ENCODE assay signal across 16 cellular contexts in genomic region chr19:18745931-18746330, GRCh38. TPM values are rescaled to one million over a fixed set of nuclear protein-coding genes. Genes with fewer than 3 reads are reported as not detected.
DNase-seq lines count a peak whose midpoint lies in the region; ATAC-seq, FAIRE-seq and TF ChIP-seq lines count a peak whose summit lies in the region.
"Had no signal": no experiment of that assay in that cellular context is flagged by ENCODE, and none has a peak within 500 bp of the region (broad histone marks: within the 10 kb centered on the region; RNA-seq: fewer than 3 reads in every experiment).

No MANE protein-coding gene starts in this region.

- TF ChIP-seq CTCF in cardiac muscle cell (IDR thresholded peaks at IDR 0.05; ENCODE audit: low read depth, low read length) (no peak), IMR-90 (conservative IDR thresholded peaks at IDR 0.05; ENCODE audit: low read depth, low read length) (no peak), H1 (IDR thresholded peaks at IDR 0.05; ENCODE audit: control extremely low read depth in 1 of 3, insufficient read depth in 1 of 3, low read depth in 1 of 3, low read length in 3 of 3) (no peak)

- H3K27me3 ChIP-seq in cardiac muscle cell = no peaks in the 10 kb centered on the region
- no peaks in the 10 kb centered on the region for H3K27me3 ChIP-seq in IMR-90 (ENCODE audit: control insufficient read depth, insufficient read depth, low read length)
- H3K27me3 ChIP-seq in H1 (replicated peaks in 1 of 4; ENCODE audit: control insufficient read depth in 3 of 4, extremely low read depth in 1 of 4, insufficient read depth in 3 of 4, low read length in 3 of 4) = no peaks in the 10 kb centered on the region; a peak in 1 of 7 replicates
- H3K27me3 ChIP-seq: BLaER1 treated with 17β-estradiol and CSF1 and Interleukin-3, amounts not matched to agents 10 nM and 100 nM had no signal

- H3K4me3 ChIP-seq in cardiac muscle cell = no peak overlapping the region
- no peak overlapping the region for H3K4me3 ChIP-seq in IMR-90 (ENCODE audit: insufficient read depth, low read depth, low read length)
- H3K4me3 ChIP-seq in H1 (ENCODE audit: extremely low read depth in 1 of 4, insufficient read depth in 2 of 4, low read depth in 3 of 4, low read length in 4 of 4) = no peak overlapping the region
- H3K4me3 ChIP-seq: BLaER1 treated with 17β-estradiol and CSF1 and Interleukin-3, amounts not matched to agents 10 nM and 100 nM had no signal

- H3K4me3 Mint-ChIP-seq in natural killer cell treated with Interleukin-12 subunit alpha and Interleukin-12 subunit beta and Interleukin-15 and Interleukin-18, amount 100 ng/mL, for 72 hours = no peak overlapping the region
- H3K4me3 Mint-ChIP-seq: CD4-positive, alpha-beta T cell had no signal

- no peak overlapping the region for H2BK12ac ChIP-seq in H1 (ENCODE audit: low read depth, low read length)

- no peak for FAIRE-seq in H1 (lab: Jason Lieb, UNC)

- peaks cover 45% of the 10 kb centered on the region for H3K4me1 ChIP-seq in cardiac muscle cell (ENCODE audit: low read depth)
- H3K4me1 ChIP-seq in IMR-90 (ENCODE audit: control insufficient read depth, insufficient read depth, low read length) = peaks cover 7% of the 10 kb centered on the region; the same call in 1 of the 2 replicates
- H3K4me1 ChIP-seq in H1 (replicated peaks in 1 of 4; ENCODE audit: control insufficient read depth in 3 of 4, insufficient read depth in 4 of 4, low read length in 3 of 4) = peaks cover 0 to 24% (median 11%) of the 10 kb centered on the region in 4 experiments; a peak in 6 of 7 replicates

- H3K18ac ChIP-seq in IMR-90 (ENCODE audit: low read depth, low read length) (no peak overlapping the region), H1 (ENCODE audit: extremely low read depth, low read length) (no peak overlapping the region)

- H3K27ac Mint-ChIP-seq in natural killer cell treated with Interleukin-12 subunit alpha and Interleukin-12 subunit beta and Interleukin-15 and Interleukin-18, amount 100 ng/mL, for 72 hours = no peak overlapping the region
- H3K27ac Mint-ChIP-seq: CD4-positive, alpha-beta T cell had no signal

- POLR2A ChIA-PET in IMR-90 (lab: Charles Lee; ENCODE audit: unreplicated experiment) = no interaction called here
- POLR2A ChIA-PET in H1 (lab: Charles Lee; ENCODE audit: partially characterized antibody) = interaction anchor here (1.1 to 2.0 kb wide), 2 partner anchors 15 to 27 kb away, joined by 3 to 6 read pairs; no protein-coding TSS in a partner anchor

- H3K9me3 ChIP-seq in cardiac muscle cell (ENCODE audit: low read depth) = no peaks in the 10 kb centered on the region
- H3K9me3 ChIP-seq in IMR-90 (ENCODE audit: control insufficient read depth, insufficient read depth, low read length) = no peaks in the 10 kb centered on the region
- H3K9me3 ChIP-seq in H1 (ENCODE audit: insufficient read depth in 2 of 2, low read depth in 1 of 2, low read length in 1 of 2) = no peaks in the 10 kb centered on the region
- H3K9me3 ChIP-seq: BLaER1 treated with 17β-estradiol and CSF1 and Interleukin-3, amounts not matched to agents 10 nM and 100 nM had no signal

- H4K8ac ChIP-seq in IMR-90 (ENCODE audit: low read depth in 2 of 2, low read length in 2 of 2) (no peak overlapping the region), H1 (ENCODE audit: extremely low read depth, insufficient read depth, low read length) (no peak overlapping the region)

- H3K4ac ChIP-seq in IMR-90 (ENCODE audit: low read depth, low read length) (no peak overlapping the region), H1 (replicated peaks; ENCODE audit: insufficient read length, low read depth, low read length) (no peak overlapping the region)

- no peak overlapping the region for H2BK120ac ChIP-seq in IMR-90 (ENCODE audit: low read depth, low read length)
- no peak overlapping the region for H2BK120ac ChIP-seq in H1 (replicated peaks; ENCODE audit: low read depth, low read length)

- no peaks in the 10 kb centered on the region for H3K27me3 Mint-ChIP-seq in natural killer cell treated with Interleukin-12 subunit alpha and Interleukin-12 subunit beta and Interleukin-15 and Interleukin-18, amount 100 ng/mL, for 72 hours
- H3K27me3 Mint-ChIP-seq: CD4-positive, alpha-beta T cell had no signal

- H3K23me2 ChIP-seq in H1 (ENCODE audit: low read depth, low read length) = no peaks in the 10 kb centered on the region; the same call in 1 of the 2 replicates

- no peak for TF ChIP-seq POLR2A in IMR-90 (IDR thresholded peaks at IDR 0.05; ENCODE audit: low read depth, low read length)
- TF ChIP-seq POLR2A in H1 (IDR thresholded peaks at IDR 0.05; ENCODE audit: control extremely low read depth in 1 of 2, low read depth in 2 of 2, low read length in 2 of 2) = no peak

- H3K56ac ChIP-seq in IMR-90 (ENCODE audit: extremely low read depth, insufficient read depth, low read length) = no peak overlapping the region
- no peak overlapping the region for H3K56ac ChIP-seq in H1 (replicated peaks; ENCODE audit: insufficient read length, low read depth, low read length)

- DNase-seq in cardiac muscle cell (ENCODE audit: low read depth in 1 of 2, low spot score in 1 of 2) (no peak), left ventricle myocardium superior (no peak), IMR-90 (no peak), H1 (ENCODE audit: low read depth in 1 of 2, low spot score in 2 of 2) (no peak), cerebellar nuclear complex (lab: John Stamatoyannopoulos, UW) (no peak)
- DNase-seq in natural killer cell treated with Interleukin-12 subunit alpha and Interleukin-12 subunit beta and Interleukin-15 and Interleukin-18, amount 100 ng/mL, for 72 hours (ENCODE audit: low spot score) = no peak
- DNase-seq: 8988T; ACHN; Calu3; CD4-positive, alpha-beta T cell; DMS 273 treated with DMSO at 0.1 percent for 48 hours; H7 had no signal

- H3K9me3 Mint-ChIP-seq in natural killer cell treated with Interleukin-12 subunit alpha and Interleukin-12 subunit beta and Interleukin-15 and Interleukin-18, amount 100 ng/mL, for 72 hours = no peaks in the 10 kb centered on the region
- H3K9me3 Mint-ChIP-seq: CD4-positive, alpha-beta T cell had no signal

- H3K23ac ChIP-seq in IMR-90 (ENCODE audit: low read depth, low read length) (no peak overlapping the region), H1 (ENCODE audit: insufficient read length) (no peak overlapping the region)

- no peaks in the 10 kb centered on the region for H3K36me3 Mint-ChIP-seq in natural killer cell treated with Interleukin-12 subunit alpha and Interleukin-12 subunit beta and Interleukin-15 and Interleukin-18, amount 100 ng/mL, for 72 hours

- H3K14ac ChIP-seq in IMR-90 (replicated peaks; ENCODE audit: low read depth, low read length) (no peak overlapping the region), H1 (ENCODE audit: insufficient read length) (no peak overlapping the region)

- ATAC-seq in left ventricle myocardium superior (no peak), IMR-90 (ENCODE audit: low read depth) (no peak), HG03039 (IDR thresholded peaks at IDR 0.05; ENCODE audit: unreplicated experiment) (no peak)
- no peak for ATAC-seq in natural killer cell treated with Interleukin-12 subunit alpha and Interleukin-12 subunit beta and Interleukin-15 and Interleukin-18, amount 100 ng/mL, for 72 hours

- CTCF ChIA-PET in IMR-90 (lab: Yijun Ruan, JAX) (no interaction called here), H1 (lab: Charles Lee; ENCODE audit: partially characterized antibody) (interaction anchor here (0.8 to 2.1 kb wide), 3 partner anchors 30 to 158 kb away, joined by 3 to 5 read pairs (median 3); partner anchors contain the start of gene REX1BD)

- H2BK20ac ChIP-seq in IMR-90 (ENCODE audit: low read depth, low read length) = no peak overlapping the region
- H2BK20ac ChIP-seq in H1 (ENCODE audit: low read length) = no peak overlapping the region

- no peak overlapping the region for H2AFZ ChIP-seq in IMR-90 (replicated peaks; ENCODE audit: low read length, poor library complexity)
- no peak overlapping the region for H2AFZ ChIP-seq in H1 (ENCODE audit: low read length)

- no peak overlapping the region for H2BK15ac ChIP-seq in IMR-90 (ENCODE audit: low read depth, low read length)
- H2BK15ac ChIP-seq in H1 (ENCODE audit: low read length) = no peak overlapping the region

- peaks cover 15% of the 10 kb centered on the region for H4K20me1 ChIP-seq in IMR-90 (ENCODE audit: insufficient read depth, low read length)
- peaks cover 3% of the 10 kb centered on the region in 2 experiments for H4K20me1 ChIP-seq in H1 (replicated peaks in 1 of 2; ENCODE audit: control insufficient read depth in 1 of 2, insufficient read depth in 2 of 2, low read length in 2 of 2)

- H3K9ac ChIP-seq in IMR-90 (ENCODE audit: low read depth, low read length) = no peak overlapping the region
- H3K9ac ChIP-seq in H1 (replicated peaks in 1 of 4; ENCODE audit: extremely low read depth in 1 of 4, low read depth in 3 of 4, low read length in 3 of 4) = no peak overlapping the region

- in situ Hi-C loops in IMR-90 (cut with MboI; ENCODE audit: low sequenced_read_pairs) = no loop called here

- H4K91ac ChIP-seq in IMR-90 (ENCODE audit: insufficient read depth, low read depth, low read length) (no peak overlapping the region), H1 (replicated peaks; ENCODE audit: insufficient read length, low read length) (peak overlapping the region; percentile 27)

- 100% methylated on average over 3 of the region's 5 CpGs; no CpG with 5 or more reads in 1 of the 2 experiments for WGBS in IMR-90 (ENCODE audit: extremely low coverage in 2 of 2, insufficient read length in 1 of 2), 2 experiments
- WGBS in H1 (ENCODE audit: extremely low coverage in 1 of 2, insufficient coverage in 1 of 2, insufficient read length in 1 of 2, insufficient replicate concordance in 2 of 2, low coverage in 1 of 2, low lambda C conversion rate in 2 of 2, missing lambda C conversion rate in 1 of 2), 2 experiments = 94% methylated on average over 5 of the region's 5 CpGs; no CpG with 5 or more reads in 1 of the 2 experiments

- peak overlapping the region; percentile 82 for H3K27ac ChIP-seq in cardiac muscle cell
- H3K27ac ChIP-seq in IMR-90 (ENCODE audit: insufficient read depth, low read length) = no peak overlapping the region
- H3K27ac ChIP-seq in H1 (ENCODE audit: low read depth, low read length) = peak overlapping the region; percentile 58; the same call in 1 of the 2 replicates
- H3K27ac ChIP-seq: BLaER1 treated with 17β-estradiol and CSF1 and Interleukin-3, amounts not matched to agents 10 nM and 100 nM had no signal

- H2AK5ac ChIP-seq in IMR-90 (ENCODE audit: low read depth, low read length) (no peak overlapping the region), H1 (ENCODE audit: low read depth, low read length) (no peak overlapping the region)

- H2AK9ac ChIP-seq in IMR-90 (replicated peaks; ENCODE audit: low read depth, low read length, poor library complexity) = peak overlapping the region; percentile 50

- H3K36me3 ChIP-seq in cardiac muscle cell (no peaks in the 10 kb centered on the region), IMR-90 (ENCODE audit: control insufficient read depth, insufficient read depth, low read length) (peaks cover 12% of the 10 kb centered on the region; the same call in 1 of the 2 replicates), H1 (ENCODE audit: control insufficient read depth in 2 of 4, insufficient read depth in 4 of 4, low read length in 3 of 4) (no peaks in the 10 kb centered on the region)

- H3K79me2 ChIP-seq in H1 (ENCODE audit: control insufficient read depth in 1 of 2, insufficient read depth in 2 of 2, low read length in 2 of 2) = no peaks in the 10 kb centered on the region

- intact Hi-C loops in left ventricle myocardium superior (cut with micrococcal nuclease) = no loop called here
- intact Hi-C loops in IMR-90 (cut with micrococcal nuclease) = no loop called here

- no peaks in the 10 kb centered on the region for H3K4me1 Mint-ChIP-seq in natural killer cell treated with Interleukin-12 subunit alpha and Interleukin-12 subunit beta and Interleukin-15 and Interleukin-18, amount 100 ng/mL, for 72 hours (ENCODE audit: low read depth in 2 of 2)

- 0 out of 2 replicates have a peak, but pooled peaks cover 3% of the 10 kb centered on the region for H3K9me1 ChIP-seq in IMR-90 (ENCODE audit: insufficient read depth, low read length)

- TF ChIP-seq EP300 in H1 (IDR thresholded peaks at IDR 0.05; ENCODE audit: borderline replicate concordance in 1 of 2, low read depth in 2 of 2, low read length in 2 of 2) = no peak

- peaks cover 0 to 7% of the 10 kb centered on the region in 2 experiments; a peak in 1 of 4 replicates for H3K79me1 ChIP-seq in IMR-90 (ENCODE audit: low read depth in 1 of 2, low read length in 2 of 2)
- no peaks in the 10 kb centered on the region for H3K79me1 ChIP-seq in H1 (ENCODE audit: low read depth, low read length)

- BruUV-seq in IMR-90 (replicated peaks; lab: Mats Ljungman, UMichigan) = no TSS peak

- no peak overlapping the region for H3K4me2 ChIP-seq in IMR-90 (ENCODE audit: low read depth, low read length)
- no peak overlapping the region for H3K4me2 ChIP-seq in H1 (ENCODE audit: insufficient read depth in 1 of 2, low read depth in 2 of 2, low read length in 2 of 2)

- TF ChIP-seq RAD21 in IMR-90 (IDR thresholded peaks at IDR 0.05; ENCODE audit: low read length) (no peak), H1 (IDR thresholded peaks at IDR 0.05 in 1 of 2, conservative IDR thresholded peaks at IDR 0.05 in 1 of 2; ENCODE audit: low read depth in 2 of 2, low read length in 2 of 2) (no peak)

- H2BK5ac ChIP-seq in IMR-90 (ENCODE audit: low read depth, low read length, poor library complexity, severe bottlenecking) (no peak overlapping the region), H1 (ENCODE audit: low read depth, low read length) (no peak overlapping the region)

- dilution Hi-C loops in IMR-90 (cut with HindIII; ENCODE audit: low sequenced_read_pairs, unreplicated experiment) = no loop called here

- H4K5ac ChIP-seq in IMR-90 (ENCODE audit: low read depth, low read length) = no peak overlapping the region
- no peak overlapping the region for H4K5ac ChIP-seq in H1 (ENCODE audit: insufficient read length, low read depth, low read length)

RNA-seq across cellular contexts. Expression of gene COMP, which starts 45.2 kb away (rescaled TPM):
- 0.07 and 0.09 TPM in 2 replicates for total RNA-seq in cardiac muscle cell
- 0.46 TPM in 1 of 2 replicates, not detected in the other for polyA plus RNA-seq in cardiac muscle cell
- total RNA-seq in left ventricle myocardium superior = not detected
- under 0.01 TPM in 2 replicates for total RNA-seq in IMR-90 (2012; rRNA removed)
- polyA plus RNA-seq in IMR-90 (2012; rRNA removed) = 0.34 and 0.43 TPM in 2 replicates
- polyA plus RNA-seq in IMR-90 (2012; cell fraction: cytosol; rRNA removed) = 0.16 and 0.34 TPM in 2 replicates
- polyA plus RNA-seq in IMR-90 (2012; cell fraction: nucleus; rRNA removed; ENCODE audit: low replicate concordance) = 0.17 and 0.36 TPM in 2 replicates
- total RNA-seq in H1 (2021; fragmentation: NEBNext Ultra II Directional; extraction: Animal tissue kit (Norgen Biotek cat#: 25700)) = 0.17 and 0.25 TPM in 2 replicates
- polyA plus RNA-seq in H1 (2011; rRNA removed) = 0.17 and 0.35 TPM in 2 replicates
- 0.37 TPM for polyA plus RNA-seq in H1 (2011; cell fraction: cytosol; rRNA removed)
- polyA plus RNA-seq in H1 (2011; cell fraction: nucleus; rRNA removed) = 0.91 TPM
- 0.09 to 0.24 TPM (median 0.16 TPM) in 3 of 4 replicates, not detected in the other for polyA plus RNA-seq in H1 (2012, experiment 1 of 2)
- 0.09 TPM for polyA plus RNA-seq in H1 (2012, experiment 2 of 2)
- polyA plus RNA-seq in H1 (2013, experiment 1 of 2) = 0.16 TPM
- 0.15 TPM for polyA plus RNA-seq in H1 (2013, experiment 2 of 2)
- 0.19 and 0.29 TPM in 2 replicates for polyA minus RNA-seq in H1 (2011; rRNA and poly(A)+ RNA removed)
- polyA minus RNA-seq in H1 (2011; cell fraction: cytosol; rRNA and poly(A)+ RNA removed) = not detected
- not detected for polyA minus RNA-seq in H1 (2011; cell fraction: nucleus; rRNA and poly(A)+ RNA removed)
- not detected for total RNA-seq in natural killer cell treated with Interleukin-12 subunit alpha and Interleukin-12 subunit beta and Interleukin-15 and Interleukin-18, amount 100 ng/mL, for 72 hours
- total RNA-seq: Calu3; CD4-positive, alpha-beta T cell; Daoy; H7; HT1080 had no signal
